ENCODE assay signal across 1 cellular context in the genomic region with DNA sequence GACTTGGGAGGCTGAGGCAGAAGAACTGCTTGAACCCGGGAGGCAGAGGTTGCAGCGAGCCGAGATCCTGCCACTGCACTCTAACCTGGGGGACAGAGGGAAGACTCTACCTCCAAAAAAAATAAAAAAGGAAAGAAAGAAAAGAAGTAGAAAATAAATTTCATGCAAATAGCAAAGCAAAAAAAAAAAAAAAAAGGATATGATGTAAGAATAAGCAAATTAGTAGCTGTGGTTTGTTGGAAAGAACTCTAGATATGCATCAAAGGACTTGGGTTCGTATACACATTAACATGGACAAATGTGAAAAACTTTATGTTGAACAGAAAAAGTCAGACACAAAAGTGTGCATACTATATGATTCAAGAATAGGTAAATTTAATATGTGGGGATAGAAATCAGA.
TF ChIP-seq lines count a peak whose summit lies in the region.

No MANE protein-coding gene starts in this region.

TF ChIP-seq in GM23338, 12 proteins besides CTCF, POLR2A, EP300 and RAD21 (continued from another document):
- TF ChIP-seq, protein P1, sequence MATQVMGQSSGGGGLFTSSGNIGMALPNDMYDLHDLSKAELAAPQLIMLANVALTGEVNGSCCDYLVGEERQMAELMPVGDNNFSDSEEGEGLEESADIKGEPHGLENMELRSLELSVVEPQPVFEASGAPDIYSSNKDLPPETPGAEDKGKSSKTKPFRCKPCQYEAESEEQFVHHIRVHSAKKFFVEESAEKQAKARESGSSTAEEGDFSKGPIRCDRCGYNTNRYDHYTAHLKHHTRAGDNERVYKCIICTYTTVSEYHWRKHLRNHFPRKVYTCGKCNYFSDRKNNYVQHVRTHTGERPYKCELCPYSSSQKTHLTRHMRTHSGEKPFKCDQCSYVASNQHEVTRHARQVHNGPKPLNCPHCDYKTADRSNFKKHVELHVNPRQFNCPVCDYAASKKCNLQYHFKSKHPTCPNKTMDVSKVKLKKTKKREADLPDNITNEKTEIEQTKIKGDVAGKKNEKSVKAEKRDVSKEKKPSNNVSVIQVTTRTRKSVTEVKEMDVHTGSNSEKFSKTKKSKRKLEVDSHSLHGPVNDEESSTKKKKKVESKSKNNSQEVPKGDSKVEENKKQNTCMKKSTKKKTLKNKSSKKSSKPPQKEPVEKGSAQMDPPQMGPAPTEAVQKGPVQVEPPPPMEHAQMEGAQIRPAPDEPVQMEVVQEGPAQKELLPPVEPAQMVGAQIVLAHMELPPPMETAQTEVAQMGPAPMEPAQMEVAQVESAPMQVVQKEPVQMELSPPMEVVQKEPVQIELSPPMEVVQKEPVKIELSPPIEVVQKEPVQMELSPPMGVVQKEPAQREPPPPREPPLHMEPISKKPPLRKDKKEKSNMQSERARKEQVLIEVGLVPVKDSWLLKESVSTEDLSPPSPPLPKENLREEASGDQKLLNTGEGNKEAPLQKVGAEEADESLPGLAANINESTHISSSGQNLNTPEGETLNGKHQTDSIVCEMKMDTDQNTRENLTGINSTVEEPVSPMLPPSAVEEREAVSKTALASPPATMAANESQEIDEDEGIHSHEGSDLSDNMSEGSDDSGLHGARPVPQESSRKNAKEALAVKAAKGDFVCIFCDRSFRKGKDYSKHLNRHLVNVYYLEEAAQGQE (IDR thresholded peaks at IDR 0.05; ENCODE audit: unreplicated experiment): no peak
- TF ChIP-seq ZNF114 (CRISPR knock-in tag; IDR thresholded peaks at IDR 0.05) (no peak), STAT1 (IDR thresholded peaks at IDR 0.05; ENCODE audit: unreplicated experiment) (no peak), ZNF331 (CRISPR knock-in tag; IDR thresholded peaks at IDR 0.05; ENCODE audit: low read depth) (no peak), EZH2phosphoT487 (IDR thresholded peaks at IDR 0.05; ENCODE audit: unreplicated experiment) (no peak), POLR2AphosphoS5 (IDR thresholded peaks at IDR 0.05; ENCODE audit: low read depth) (no peak), EZH2 (IDR thresholded peaks at IDR 0.05; ENCODE audit: low read depth, unreplicated experiment) (no peak), CREB1 (CRISPR knock-in tag; IDR thresholded peaks at IDR 0.05; ENCODE audit: low read depth) (no peak)
- TF ChIP-seq, protein P2, sequence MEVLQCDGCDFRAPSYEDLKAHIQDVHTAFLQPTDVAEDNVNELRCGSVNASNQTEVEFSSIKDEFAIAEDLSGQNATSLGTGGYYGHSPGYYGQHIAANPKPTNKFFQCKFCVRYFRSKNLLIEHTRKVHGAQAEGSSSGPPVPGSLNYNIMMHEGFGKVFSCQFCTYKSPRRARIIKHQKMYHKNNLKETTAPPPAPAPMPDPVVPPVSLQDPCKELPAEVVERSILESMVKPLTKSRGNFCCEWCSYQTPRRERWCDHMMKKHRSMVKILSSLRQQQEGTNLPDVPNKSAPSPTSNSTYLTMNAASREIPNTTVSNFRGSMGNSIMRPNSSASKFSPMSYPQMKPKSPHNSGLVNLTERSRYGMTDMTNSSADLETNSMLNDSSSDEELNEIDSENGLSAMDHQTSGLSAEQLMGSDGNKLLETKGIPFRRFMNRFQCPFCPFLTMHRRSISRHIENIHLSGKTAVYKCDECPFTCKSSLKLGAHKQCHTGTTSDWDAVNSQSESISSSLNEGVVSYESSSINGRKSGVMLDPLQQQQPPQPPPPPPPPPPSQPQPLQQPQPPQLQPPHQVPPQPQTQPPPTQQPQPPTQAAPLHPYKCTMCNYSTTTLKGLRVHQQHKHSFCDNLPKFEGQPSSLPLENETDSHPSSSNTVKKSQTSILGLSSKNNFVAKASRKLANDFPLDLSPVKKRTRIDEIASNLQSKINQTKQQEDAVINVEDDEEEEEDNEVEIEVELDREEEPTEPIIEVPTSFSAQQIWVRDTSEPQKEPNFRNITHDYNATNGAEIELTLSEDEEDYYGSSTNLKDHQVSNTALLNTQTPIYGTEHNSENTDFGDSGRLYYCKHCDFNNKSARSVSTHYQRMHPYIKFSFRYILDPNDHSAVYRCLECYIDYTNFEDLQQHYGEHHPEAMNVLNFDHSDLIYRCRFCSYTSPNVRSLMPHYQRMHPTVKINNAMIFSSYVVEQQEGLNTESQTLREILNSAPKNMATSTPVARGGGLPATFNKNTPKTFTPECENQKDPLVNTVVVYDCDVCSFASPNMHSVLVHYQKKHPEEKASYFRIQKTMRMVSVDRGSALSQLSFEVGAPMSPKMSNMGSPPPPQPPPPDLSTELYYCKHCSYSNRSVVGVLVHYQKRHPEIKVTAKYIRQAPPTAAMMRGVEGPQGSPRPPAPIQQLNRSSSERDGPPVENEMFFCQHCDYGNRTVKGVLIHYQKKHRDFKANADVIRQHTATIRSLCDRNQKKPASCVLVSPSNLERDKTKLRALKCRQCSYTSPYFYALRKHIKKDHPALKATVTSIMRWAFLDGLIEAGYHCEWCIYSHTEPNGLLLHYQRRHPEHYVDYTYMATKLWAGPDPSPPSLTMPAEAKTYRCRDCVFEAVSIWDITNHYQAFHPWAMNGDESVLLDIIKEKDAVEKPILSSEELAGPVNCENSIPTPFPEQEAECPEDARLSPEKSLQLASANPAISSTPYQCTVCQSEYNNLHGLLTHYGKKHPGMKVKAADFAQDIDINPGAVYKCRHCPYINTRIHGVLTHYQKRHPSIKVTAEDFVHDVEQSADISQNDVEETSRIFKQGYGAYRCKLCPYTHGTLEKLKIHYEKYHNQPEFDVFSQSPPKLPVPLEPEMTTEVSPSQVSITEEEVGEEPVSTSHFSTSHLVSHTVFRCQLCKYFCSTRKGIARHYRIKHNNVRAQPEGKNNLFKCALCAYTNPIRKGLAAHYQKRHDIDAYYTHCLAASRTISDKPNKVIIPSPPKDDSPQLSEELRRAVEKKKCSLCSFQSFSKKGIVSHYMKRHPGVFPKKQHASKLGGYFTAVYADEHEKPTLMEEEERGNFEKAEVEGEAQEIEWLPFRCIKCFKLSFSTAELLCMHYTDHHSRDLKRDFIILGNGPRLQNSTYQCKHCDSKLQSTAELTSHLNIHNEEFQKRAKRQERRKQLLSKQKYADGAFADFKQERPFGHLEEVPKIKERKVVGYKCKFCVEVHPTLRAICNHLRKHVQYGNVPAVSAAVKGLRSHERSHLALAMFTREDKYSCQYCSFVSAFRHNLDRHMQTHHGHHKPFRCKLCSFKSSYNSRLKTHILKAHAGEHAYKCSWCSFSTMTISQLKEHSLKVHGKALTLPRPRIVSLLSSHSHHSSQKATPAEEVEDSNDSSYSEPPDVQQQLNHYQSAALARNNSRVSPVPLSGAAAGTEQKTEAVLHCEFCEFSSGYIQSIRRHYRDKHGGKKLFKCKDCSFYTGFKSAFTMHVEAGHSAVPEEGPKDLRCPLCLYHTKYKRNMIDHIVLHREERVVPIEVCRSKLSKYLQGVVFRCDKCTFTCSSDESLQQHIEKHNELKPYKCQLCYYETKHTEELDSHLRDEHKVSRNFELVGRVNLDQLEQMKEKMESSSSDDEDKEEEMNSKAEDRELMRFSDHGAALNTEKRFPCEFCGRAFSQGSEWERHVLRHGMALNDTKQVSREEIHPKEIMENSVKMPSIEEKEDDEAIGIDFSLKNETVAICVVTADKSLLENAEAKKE (CRISPR knock-in tag; IDR thresholded peaks at IDR 0.05): no peak
